In genomic region chr22:44404341-44405020, GRCh38 we compare ENCODE assay signal across 15 cellular contexts.
DNase-seq lines count a peak whose midpoint lies in the region; ATAC-seq and TF ChIP-seq lines count a peak whose summit lies in the region.
"Had no signal": no experiment of that assay in that cellular context is flagged by ENCODE, and none has a peak within 500 bp of the region (broad histone marks: within the 10 kb centered on the region; RNA-seq: fewer than 3 reads in every experiment).

No MANE protein-coding gene starts in this region.

- DNase-seq in left ventricle myocardium inferior (peak; percentile 3), Right ventricle myocardium inferior (ENCODE audit: missing footprints) (no peak), RWPE2 (ENCODE audit: low spot score) (peak; percentile 38), mucosa of descending colon (peak in 2 of 3 donors; percentile 3 to 12), NCI-H146 treated with DMSO at 0.1 percent for 48 hours (lab: John Stamatoyannopoulos, UW; ENCODE audit: unreplicated experiment) (no peak), CD1c-positive myeloid dendritic cell (ENCODE audit: extremely low spot score) (no peak)
- DNase-seq in stimulated activated naive CD4-positive, alpha-beta T cell (lab: John Stamatoyannopoulos, UW), result no peak
- DNase-seq: Calu3; CD4-positive, alpha-beta T cell; GOT3; MV-4-11; NCI-H146 had no signal

- no peak for ATAC-seq in Right ventricle myocardium inferior
- ATAC-seq in RWPE2 (ENCODE audit: low read depth), result no peak
- ATAC-seq in mucosa of descending colon, result no peak
- no peak for ATAC-seq in HG03175 (IDR thresholded peaks at IDR 0.05; ENCODE audit: unreplicated experiment)
- ATAC-seq: A549 had no signal

- H3K4me3 ChIP-seq in left ventricle myocardium inferior, result no peak overlapping the region
- no peak overlapping the region for H3K4me3 ChIP-seq in RWPE2 (ENCODE audit: severe bottlenecking)
- H3K4me3 ChIP-seq in mucosa of descending colon, result no peak overlapping the region
- H3K4me3 ChIP-seq: A549 had no signal

- no peaks in the 10 kb centered on the region for H3K9me3 ChIP-seq in left ventricle myocardium inferior (replicated peaks)
- no peaks in the 10 kb centered on the region for H3K9me3 ChIP-seq in RWPE2 (ENCODE audit: severe bottlenecking)
- no peaks in the 10 kb centered on the region for H3K9me3 ChIP-seq in mucosa of descending colon
- H3K9me3 ChIP-seq: A549 had no signal

- H3K27ac ChIP-seq in left ventricle myocardium inferior (replicated peaks) (no peak overlapping the region), RWPE2 (ENCODE audit: poor library complexity, severe bottlenecking) (no peak overlapping the region)
- H3K27ac ChIP-seq: A549, RWPE1 had no signal

- H3K4me1 ChIP-seq in left ventricle myocardium inferior (peaks cover 19% of the 10 kb centered on the region), RWPE2 (ENCODE audit: insufficient read depth, poor library complexity, severe bottlenecking) (no peaks in the 10 kb centered on the region), mucosa of descending colon (ENCODE audit: low read depth) (no peaks in the 10 kb centered on the region)
- H3K4me1 ChIP-seq: A549 had no signal

- H3K36me3 ChIP-seq in left ventricle myocardium inferior (no peaks in the 10 kb centered on the region), RWPE2 (ENCODE audit: low read depth) (no peaks in the 10 kb centered on the region), mucosa of descending colon (ENCODE audit: low read depth) (no peaks in the 10 kb centered on the region)

- TF ChIP-seq CTCF in left ventricle myocardium inferior (IDR thresholded peaks at IDR 0.05; ENCODE audit: borderline replicate concordance) (no peak), RWPE2 (IDR thresholded peaks at IDR 0.05; ENCODE audit: poor library complexity, severe bottlenecking) (no peak), mucosa of descending colon (IDR thresholded peaks at IDR 0.05) (no peak)

- H3K27me3 ChIP-seq in left ventricle myocardium inferior (ENCODE audit: low read depth), result no peaks in the 10 kb centered on the region
- H3K27me3 ChIP-seq in RWPE2 (ENCODE audit: insufficient read depth, poor library complexity, severe bottlenecking), result no peaks in the 10 kb centered on the region

- intact Hi-C loops in left ventricle myocardium inferior (cut with micrococcal nuclease) (no loop called here), Right ventricle myocardium inferior (cut with DNase I) (no loop called here), mucosa of descending colon (cut with DNase I, micrococcal nuclease) (no loop called here)

Comparison
In these comparisons a context has a peak if more than half of its experiments do, and no peak if none do; other contexts are left out.
1. DNase-seq: peak in left ventricle myocardium inferior (single experiment), RWPE2 (single experiment) and mucosa of descending colon (2 of 3); none in Right ventricle myocardium inferior (single experiment), NCI-H146 treated with DMSO at 0.1 percent for 48 hours (single experiment), CD1c-positive myeloid dendritic cell (single experiment) and stimulated activated naive CD4-positive, alpha-beta T cell (0 of 6).